In the genomic region with DNA sequence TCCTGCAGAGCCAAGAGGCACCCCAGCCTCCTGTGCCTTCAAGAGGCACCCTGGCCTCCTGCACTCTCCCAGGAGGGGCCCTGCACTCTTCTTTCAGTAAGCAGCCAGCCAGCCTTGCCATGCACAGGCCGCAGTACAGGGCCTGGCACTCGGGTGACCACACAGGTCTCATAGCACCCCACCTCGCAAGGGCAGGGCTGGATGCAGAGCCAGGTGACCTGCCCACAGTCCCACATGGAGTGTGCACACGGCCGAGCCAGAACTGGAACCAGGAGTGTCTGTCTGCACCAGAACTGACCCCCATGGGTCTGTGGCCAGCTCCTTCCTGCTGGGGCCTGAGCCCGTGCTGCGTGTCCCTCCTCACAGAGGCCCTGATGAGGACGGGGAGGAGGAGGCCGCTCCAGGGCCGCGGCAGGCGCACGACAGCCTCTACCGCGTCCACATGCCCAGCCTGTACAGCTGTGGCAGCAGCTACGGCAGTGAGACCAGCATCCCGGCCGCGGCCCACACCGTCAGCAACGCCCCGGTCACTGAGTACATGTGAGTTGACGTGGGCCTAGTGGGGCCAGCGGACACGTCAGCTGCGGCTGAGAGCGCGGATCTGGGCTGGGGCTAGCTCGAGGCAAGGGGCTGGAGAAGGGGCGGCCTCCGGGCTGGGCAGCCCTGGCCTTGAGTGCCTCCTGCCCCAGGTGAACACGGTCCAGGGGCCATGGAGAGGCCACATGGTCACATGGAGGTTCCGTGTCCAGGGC, we compare ENCODE assay signal across 2 cellular contexts.
TF ChIP-seq lines count a peak whose summit lies in the region.

No MANE protein-coding gene starts in this region.

TF ChIP-seq in HEK293, 187 proteins besides CTCF, POLR2A, EP300 and RAD21:
- TF ChIP-seq ZNF610 (tag by site-specific recombination; IDR thresholded peaks at IDR 0.05; ENCODE audit: borderline replicate concordance) (no peak), GLIS2 (tag by site-specific recombination; IDR thresholded peaks at IDR 0.05) (0 out of 2 replicates have a peak, but pooled peaks have one; percentile 14)

TF ChIP-seq in K562, 482 proteins besides CTCF, POLR2A, EP300 and RAD21:
- TF ChIP-seq, protein P1, sequence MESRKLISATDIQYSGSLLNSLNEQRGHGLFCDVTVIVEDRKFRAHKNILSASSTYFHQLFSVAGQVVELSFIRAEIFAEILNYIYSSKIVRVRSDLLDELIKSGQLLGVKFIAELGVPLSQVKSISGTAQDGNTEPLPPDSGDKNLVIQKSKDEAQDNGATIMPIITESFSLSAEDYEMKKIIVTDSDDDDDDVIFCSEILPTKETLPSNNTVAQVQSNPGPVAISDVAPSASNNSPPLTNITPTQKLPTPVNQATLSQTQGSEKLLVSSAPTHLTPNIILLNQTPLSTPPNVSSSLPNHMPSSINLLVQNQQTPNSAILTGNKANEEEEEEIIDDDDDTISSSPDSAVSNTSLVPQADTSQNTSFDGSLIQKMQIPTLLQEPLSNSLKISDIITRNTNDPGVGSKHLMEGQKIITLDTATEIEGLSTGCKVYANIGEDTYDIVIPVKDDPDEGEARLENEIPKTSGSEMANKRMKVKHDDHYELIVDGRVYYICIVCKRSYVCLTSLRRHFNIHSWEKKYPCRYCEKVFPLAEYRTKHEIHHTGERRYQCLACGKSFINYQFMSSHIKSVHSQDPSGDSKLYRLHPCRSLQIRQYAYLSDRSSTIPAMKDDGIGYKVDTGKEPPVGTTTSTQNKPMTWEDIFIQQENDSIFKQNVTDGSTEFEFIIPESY (CRISPR knock-in tag; IDR thresholded peaks at IDR 0.05): peak; percentile 71
- no peak for TF ChIP-seq KAT8 (IDR thresholded peaks at IDR 0.05; ENCODE audit: low read depth)
